23 cellular contexts compared by ENCODE assay signal in genomic region chr20:14067631-14068030, GRCh38.
"Had no signal": no experiment of that assay in that cellular context is flagged by ENCODE, and none has a peak within 500 bp of the region (broad histone marks: within the 10 kb centered on the region; RNA-seq: fewer than 3 reads in every experiment).

No MANE protein-coding gene starts in this region.

- H3K36me3 ChIP-seq: adrenal gland, gastrocnemius medialis, heart left ventricle, lower lobe of right lung, neural progenitor cell had no signal

- H3K4me1 Mint-ChIP-seq: activated B cell treated with CpG ODN at 0.5 μM for 24 hours; activated naive CD4-positive, alpha-beta T cell treated with anti-CD3 and anti-CD28 coated beads, Interleukin-2, amount 50 U/mL, for 24 hours; central memory CD8-positive, alpha-beta T cell; immature natural killer cell; naive B cell; T-helper 17 cell had no signal

- FAIRE-seq: TTC549 had no signal

- H3K4me1 ChIP-seq: adrenal gland, heart left ventricle, lower lobe of right lung, neural progenitor cell had no signal

- H3K27me3 Mint-ChIP-seq: activated B cell treated with CpG ODN at 0.5 μM for 24 hours; activated CD8-positive, alpha-beta T cell treated with anti-CD3 and anti-CD28 coated beads for 36 hours; activated naive CD4-positive, alpha-beta T cell treated with anti-CD3 and anti-CD28 coated beads, Interleukin-2, amount 50 U/mL, for 24 hours; central memory CD8-positive, alpha-beta T cell; T-helper 17 cell had no signal

- H3K27ac ChIP-seq: adrenal gland, epithelial cell of prostate, gastrocnemius medialis, heart left ventricle, lower lobe of right lung, neural progenitor cell had no signal

- H3K27ac Mint-ChIP-seq: activated B cell treated with CpG ODN at 0.5 μM for 24 hours; activated CD8-positive, alpha-beta T cell treated with anti-CD3 and anti-CD28 coated beads for 36 hours; activated naive CD4-positive, alpha-beta T cell treated with anti-CD3 and anti-CD28 coated beads, Interleukin-2, amount 50 U/mL, for 24 hours; immature natural killer cell; naive B cell; neural progenitor cell; T-helper 17 cell had no signal

- ATAC-seq: activated CD8-positive, alpha-beta T cell treated with anti-CD3 and anti-CD28 coated beads for 36 hours; gastrocnemius medialis; heart left ventricle; left colon; lower lobe of right lung; T-helper 17 cell had no signal

- H3K4me3 ChIP-seq: adrenal gland, gastrocnemius medialis, heart left ventricle, lower lobe of right lung, neural progenitor cell had no signal

- H3K4me3 Mint-ChIP-seq: activated B cell treated with CpG ODN at 0.5 μM for 24 hours; activated CD8-positive, alpha-beta T cell treated with anti-CD3 and anti-CD28 coated beads for 36 hours; activated naive CD4-positive, alpha-beta T cell treated with anti-CD3 and anti-CD28 coated beads, Interleukin-2, amount 50 U/mL, for 24 hours; central memory CD8-positive, alpha-beta T cell; immature natural killer cell; naive B cell; neural progenitor cell; T-helper 17 cell had no signal

- DNase-seq: activated B cell treated with CpG ODN at 0.5 μM for 24 hours; activated CD4-positive, alpha-beta T cell treated with anti-CD3 and anti-CD28 coated beads for 48 hours; activated CD8-positive, alpha-beta T cell treated with anti-CD3 and anti-CD28 coated beads for 36 hours; activated effector memory CD4-positive, alpha-beta T cell treated with anti-CD3 and anti-CD28 coated beads, Interleukin-2, amount 50 U/mL, for 16 hours; activated T-cell treated with anti-CD3 and anti-CD28 coated beads, Interleukin-2, amount 50 U/mL, for 48 hours; adrenal gland; cortex of kidney; effector memory CD4-positive, alpha-beta T cell; gastrocnemius medialis; heart left ventricle; immature natural killer cell; left colon; lower lobe of right lung; midbrain; naive B cell; stimulated activated CD4-positive, alpha-beta T cell treated with anti-CD3 and anti-CD28 coated beads, Interleukin-12 subunit alpha, Interleukin-12 subunit beta, amount 100 ng/mL, for 4 hours; stimulated activated CD4-positive, alpha-beta T cell treated with anti-CD3 and anti-CD28 coated beads, Interleukin-2, amount 100 ng/mL, for 24 hours; T-helper 17 cell had no signal

- H3K9me3 Mint-ChIP-seq: activated B cell treated with CpG ODN at 0.5 μM for 24 hours; activated CD8-positive, alpha-beta T cell treated with anti-CD3 and anti-CD28 coated beads for 36 hours; activated naive CD4-positive, alpha-beta T cell treated with anti-CD3 and anti-CD28 coated beads, Interleukin-2, amount 50 U/mL, for 24 hours; neural progenitor cell had no signal

- H3K4me2 ChIP-seq: neural progenitor cell had no signal

- H3K36me3 Mint-ChIP-seq: activated naive CD4-positive, alpha-beta T cell treated with anti-CD3 and anti-CD28 coated beads, Interleukin-2, amount 50 U/mL, for 24 hours; naive B cell; neural progenitor cell had no signal

- H2AFZ ChIP-seq: neural progenitor cell had no signal

- H3K27me3 ChIP-seq: adrenal gland, gastrocnemius medialis, heart left ventricle, neural progenitor cell had no signal
